In genomic region chr20:50112512-50113419, GRCh38 we compare ENCODE assay signal across 8 cellular contexts. TPM values are rescaled to one million over a fixed set of nuclear protein-coding genes. Genes with fewer than 3 reads are reported as not detected.
DNase-seq lines count a peak whose midpoint lies in the region; ATAC-seq lines count a peak whose summit lies in the region.

UBE2V1 (minus strand) TSS chr20:50113150; CDS start chr20:50113128, 22 bp downstream.

- ATAC-seq in HG02678 (IDR thresholded peaks at IDR 0.05; ENCODE audit: unreplicated experiment) = peak; percentile 45
- peak; percentile 85 for ATAC-seq in left ventricle myocardium superior

- peak within 1 kb of the TSS; percentile 96 for H3K4me3 ChIP-seq in urinary bladder (ENCODE audit: low read depth, low read length)

- H3K36me3 ChIP-seq in urinary bladder (ENCODE audit: insufficient read depth) = no peaks in the 10 kb centered on the region

- intact Hi-C loops in T-helper 2 cell treated with Interferon-gamma antibody and Interleukin-4, amounts not matched to agents 100 ng/mL and 5 ng/mL, for 36 hours (cut with micrococcal nuclease) = loop anchor here (1.0 to 10.0 kb wide), 6 partner anchors 78 to 838 kb away; partner anchors contain the start of genes CEBPB, PARD6B, RNF114 and ZNFX1
- intact Hi-C loops in left ventricle myocardium superior (cut with micrococcal nuclease) = no loop called here

- H3K27ac ChIP-seq in angular gyrus (ENCODE audit: low read depth, low read length) = peak within 1 kb of the TSS; percentile 94
- H3K27ac ChIP-seq in urinary bladder (ENCODE audit: low read depth) = peak within 1 kb of the TSS; percentile 95

- DNase-seq in GM03348 (ENCODE audit: low spot score) = peak; percentile 99
- peak; percentile 81 to 86 for DNase-seq in NCI-H1930 (lab: John Stamatoyannopoulos, UW)
- DNase-seq in left ventricle myocardium superior = peak; percentile 95
- DNase-seq in pulmonary artery endothelial cell (ENCODE audit: low read depth, low spot score) = peak; percentile 62

- WGBS in urinary bladder = under 1% methylated on average over 70 of the region's 70 CpGs

- H3K4me1 ChIP-seq in urinary bladder (ENCODE audit: insufficient read depth) = peaks cover 6% of the 10 kb centered on the region

RNA-seq across cellular contexts. Expression of gene UBE2V1, which starts in this region (rescaled TPM):
- total RNA-seq in T-helper 2 cell treated with Interferon-gamma antibody and Interleukin-4, amounts not matched to agents 100 ng/mL and 5 ng/mL, for 36 hours = 133 and 137 TPM in 2 replicates
- total RNA-seq in left ventricle myocardium superior = 92.6 TPM
- 38.1 and 46.9 TPM in 2 replicates for total RNA-seq in pulmonary artery endothelial cell
- 74.0 TPM for total RNA-seq in urinary bladder
- polyA plus RNA-seq in urinary bladder = 85.7 TPM

Comparison
In these comparisons a context has a peak if more than half of its experiments do, and no peak if none do; other contexts are left out.
1. Peak in every context shown above with its lines: DNase-seq, ATAC-seq, H3K4me3 ChIP-seq and H3K27ac ChIP-seq.